Comparison of ENCODE assay signal across 18 cellular contexts in genomic region chr9:68454579-68455334, GRCh38.
"Had no signal": no experiment of that assay in that cellular context is flagged by ENCODE, and none has a peak within 500 bp of the region (broad histone marks: within the 10 kb centered on the region; RNA-seq: fewer than 3 reads in every experiment).

No MANE protein-coding gene starts in this region.

- H3K4me3 Mint-ChIP-seq: activated CD8-positive, alpha-beta memory T cell treated with anti-CD3 and anti-CD28 coated beads, Interleukin-2, amount 10 ng/mL, durations not matched to agents 7 days and 5 days; activated T-cell treated with anti-CD3 and anti-CD28 coated beads, Interleukin-2, amount 50 U/mL, for 24 hours; brain; neural progenitor cell; stimulated activated memory B cell treated with anti-CD40 and anti-IgM and Interleukin-4, amounts not matched to agents 10 μg/mL and 1 μg/mL and 100 μg/mL, for 72 hours had no signal

- H3K4me1 Mint-ChIP-seq: activated CD8-positive, alpha-beta memory T cell treated with anti-CD3 and anti-CD28 coated beads, Interleukin-2, amount 10 ng/mL, durations not matched to agents 7 days and 5 days; neural progenitor cell had no signal

- H3K27ac Mint-ChIP-seq: activated CD8-positive, alpha-beta memory T cell treated with anti-CD3 and anti-CD28 coated beads, Interleukin-2, amount 10 ng/mL, durations not matched to agents 7 days and 5 days; activated naive CD4-positive, alpha-beta T cell treated with anti-CD3 and anti-CD28 coated beads, Interleukin-2, amount 50 U/mL, for 72 hours; activated T-cell treated with anti-CD3 and anti-CD28 coated beads, Interleukin-2, amount 50 U/mL, for 24 hours; neural progenitor cell; stimulated activated memory B cell treated with anti-CD40 and anti-IgM and Interleukin-4, amounts not matched to agents 10 μg/mL and 1 μg/mL and 100 μg/mL, for 72 hours had no signal

- ATAC-seq: activated CD8-positive, alpha-beta memory T cell treated with anti-CD3 and anti-CD28 coated beads, Interleukin-2, amount 10 ng/mL, durations not matched to agents 7 days and 5 days; activated naive CD4-positive, alpha-beta T cell treated with anti-CD3 and anti-CD28 coated beads, Interleukin-2, amount 50 U/mL, for 72 hours; stimulated activated memory B cell treated with anti-CD40 and anti-IgM and Interleukin-4, amounts not matched to agents 10 μg/mL and 1 μg/mL and 100 μg/mL, for 72 hours had no signal

- H3K9me3 Mint-ChIP-seq: activated naive CD4-positive, alpha-beta T cell treated with anti-CD3 and anti-CD28 coated beads, Interleukin-2, amount 50 U/mL, for 72 hours; activated T-cell treated with anti-CD3 and anti-CD28 coated beads, Interleukin-2, amount 50 U/mL, for 24 hours; brain; neural progenitor cell; stimulated activated memory B cell treated with anti-CD40 and anti-IgM and Interleukin-4, amounts not matched to agents 10 μg/mL and 1 μg/mL and 100 μg/mL, for 72 hours had no signal

- H3K9me3 ChIP-seq: SK-N-SH, tibial artery had no signal

- H3K27me3 ChIP-seq: tibial artery had no signal

- H3K4me1 ChIP-seq: neural progenitor cell had no signal

- H3K27ac ChIP-seq: epithelial cell of prostate, neural progenitor cell had no signal

- H3K27me3 Mint-ChIP-seq: activated CD8-positive, alpha-beta memory T cell treated with anti-CD3 and anti-CD28 coated beads, Interleukin-2, amount 10 ng/mL, durations not matched to agents 7 days and 5 days; activated T-cell treated with anti-CD3 and anti-CD28 coated beads, Interleukin-2, amount 50 U/mL, for 24 hours had no signal

- H3K36me3 ChIP-seq: neural progenitor cell had no signal

- DNase-seq: activated CD4-positive, alpha-beta T cell treated with anti-CD3 and anti-CD28 coated beads, Interleukin-2, amount 50 U/mL, for 48 hours; activated CD8-positive, alpha-beta memory T cell treated with anti-CD3 and anti-CD28 coated beads, Interleukin-2, amount 10 ng/mL, durations not matched to agents 7 days and 5 days; activated effector memory CD4-positive, alpha-beta T cell treated with Interleukin-2 at 50 U/mL for 16 hours; activated T-cell treated with anti-CD3 and anti-CD28 coated beads, Interleukin-2, amount 50 U/mL, for 24 hours; amniotic stem cell; dermis blood vessel endothelial cell; hypothalamus; kidney; SHP77; SK-N-SH; stimulated activated CD4-positive, alpha-beta T cell treated with anti-CD3 and anti-CD28 coated beads, Interleukin-2, amount 100 ng/mL, for 48 hours; T-helper 1 cell; tibial artery had no signal

- H3K36me3 Mint-ChIP-seq: activated CD8-positive, alpha-beta memory T cell treated with anti-CD3 and anti-CD28 coated beads, Interleukin-2, amount 10 ng/mL, durations not matched to agents 7 days and 5 days; activated naive CD4-positive, alpha-beta T cell treated with anti-CD3 and anti-CD28 coated beads, Interleukin-2, amount 50 U/mL, for 72 hours; brain; neural progenitor cell; stimulated activated memory B cell treated with anti-CD40 and anti-IgM and Interleukin-4, amounts not matched to agents 10 μg/mL and 1 μg/mL and 100 μg/mL, for 72 hours had no signal

- H3K4me3 ChIP-seq: neural progenitor cell, tibial artery had no signal
